ENCODE assay signal across 27 cellular contexts in the genomic region with DNA sequence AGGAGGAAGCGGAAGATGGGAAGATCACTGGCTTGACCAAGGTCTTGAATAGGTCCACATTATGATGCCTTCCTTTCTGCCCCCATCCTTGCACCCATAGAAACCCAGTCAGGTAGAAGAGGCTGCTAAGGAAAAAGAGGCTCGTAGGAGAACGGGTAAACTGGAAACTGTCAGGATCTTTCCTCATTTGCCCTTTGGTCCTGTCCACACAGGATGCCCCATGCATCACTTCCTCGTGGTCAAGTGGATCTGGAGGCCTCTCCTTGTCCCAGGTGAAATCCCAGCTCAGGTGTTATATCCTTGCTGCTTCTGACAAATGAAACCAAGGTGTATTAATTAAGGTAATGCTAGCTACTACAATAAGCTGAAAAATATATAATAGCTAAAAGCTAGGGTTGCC. TPM values are rescaled to one million over a fixed set of nuclear protein-coding genes. Genes with fewer than 3 reads are reported as not detected.
A peak's percentile ranks its signal among the peaks of the same experiment; 100 is the strongest.
DNase-seq lines count a peak whose midpoint lies in the region; ATAC-seq, FAIRE-seq and TF ChIP-seq lines count a peak whose summit lies in the region.
"Had no signal": no experiment of that assay in that cellular context is flagged by ENCODE, and none has a peak within 500 bp of the region (broad histone marks: within the 10 kb centered on the region; RNA-seq: fewer than 3 reads in every experiment).

No MANE protein-coding gene starts in this region.

- TF ChIP-seq POLR2A in HepG2 (IDR thresholded peaks at IDR 0.05; ENCODE audit: insufficient read depth in 1 of 2, low read depth in 2 of 2, low read length in 2 of 2), result no peak
- TF ChIP-seq POLR2A in right lobe of liver (IDR thresholded peaks at IDR 0.05), result no peak

- no peaks in the 10 kb centered on the region for H4K20me1 ChIP-seq in HepG2 (ENCODE audit: insufficient read depth, low read length)

- TF ChIP-seq RAD21 in liver (IDR thresholded peaks at IDR 0.05) (peak in 1 of 2 donors; percentile 32), HepG2 (CRISPR knock-in tag; IDR thresholded peaks at IDR 0.05) (no peak)

- in situ Hi-C loops in HepG2 (cut with HindIII; ENCODE audit: extremely low pct_ligation_motif_present, low pct_unique_long_range_greater_than_20kb), result no loop called here

- H3K27me3 ChIP-seq in liver (ENCODE audit: control insufficient read depth in 4 of 4, insufficient read depth in 4 of 4, low read length in 3 of 4) (no peaks in the 10 kb centered on the region), HepG2 (ENCODE audit: control insufficient read depth in 1 of 2, insufficient read depth in 2 of 2, low read length in 2 of 2) (peaks cover 2 to 20% of the 10 kb centered on the region in 2 experiments; a peak in 1 of 5 replicates), right lobe of liver (no peaks in the 10 kb centered on the region)

- H3K4me3 ChIP-seq in liver (ENCODE audit: low read depth in 1 of 3, low read length in 3 of 3) (no peak overlapping the region), HepG2 (replicated peaks in 1 of 3; ENCODE audit: insufficient read depth in 1 of 3, low read depth in 2 of 3, low read length in 3 of 3) (no peak overlapping the region), right lobe of liver (no peak overlapping the region)
- H3K4me3 ChIP-seq: A549; BLaER1 treated with 17β-estradiol and CSF1 and Interleukin-3, amounts not matched to agents 10 nM and 100 nM; GM23338 had no signal

- H3K27ac ChIP-seq in liver (ENCODE audit: low read depth in 1 of 2, low read length in 2 of 2) (no peak overlapping the region), HepG2 (ENCODE audit: extremely low read length, insufficient read depth, low read length) (no peak overlapping the region), right lobe of liver (no peak overlapping the region)
- H3K27ac ChIP-seq: A549; BLaER1 treated with 17β-estradiol and CSF1 and Interleukin-3, amounts not matched to agents 10 nM and 100 nM had no signal

- CTCF ChIA-PET in HepG2 (lab: Yijun Ruan, JAX; ENCODE audit: low intra/inter-chr PET ratio, low total read pairs), result no interaction called here

- no peak overlapping the region for H2AFZ ChIP-seq in HepG2 (ENCODE audit: low read length)

- WGBS in liver, result 43% methylated on average over 4 of the region's 4 CpGs
- 23% methylated on average over 4 of the region's 4 CpGs for WGBS in HepG2 (ENCODE audit: low lambda C conversion rate)
- 37% methylated on average over 4 of the region's 4 CpGs for WGBS in right lobe of liver (ENCODE audit: insufficient coverage, low coverage, low lambda C conversion rate, missing lambda C conversion rate)

- intact Hi-C loops in HepG2 (cut with micrococcal nuclease; ENCODE audit: unreplicated experiment) (no loop called here), right lobe of liver (cut with DNase I) (no loop called here), posterior vena cava (cut with DNase I) (no loop called here)

- H3K4me1 ChIP-seq in liver (ENCODE audit: control insufficient read depth in 4 of 4, insufficient read depth in 4 of 4, low read length in 3 of 4) (peaks cover 0 to 5% (median 3%) of the 10 kb centered on the region in 4 donors), HepG2 (ENCODE audit: insufficient read depth, low read length) (peaks cover 10% of the 10 kb centered on the region), right lobe of liver (peaks cover 0 to 3% (median 0%) of the 10 kb centered on the region in 4 donors)
- H3K4me1 ChIP-seq: A549; BE2C; BLaER1 treated with 17β-estradiol and CSF1 and Interleukin-3, amounts not matched to agents 10 nM and 100 nM had no signal

- H3K9ac ChIP-seq in liver (ENCODE audit: low read depth in 1 of 2, low read length in 2 of 2) (no peak overlapping the region), HepG2 (ENCODE audit: insufficient read depth, low read depth, low read length) (no peak overlapping the region)
- H3K9ac ChIP-seq: BLaER1 treated with 17β-estradiol and CSF1 and Interleukin-3, amounts not matched to agents 10 nM and 100 nM had no signal

- no peaks in the 10 kb centered on the region for H3K9me3 ChIP-seq in liver (ENCODE audit: control insufficient read depth in 4 of 4, low read length in 3 of 4)
- no peaks in the 10 kb centered on the region for H3K9me3 ChIP-seq in HepG2 (ENCODE audit: low read length)
- H3K9me3 ChIP-seq in right lobe of liver, result no peaks in the 10 kb centered on the region
- H3K9me3 ChIP-seq: A549; BE2C; BLaER1 treated with 17β-estradiol and CSF1 and Interleukin-3, amounts not matched to agents 10 nM and 100 nM had no signal

- no peaks in the 10 kb centered on the region for H3K36me3 ChIP-seq in liver (ENCODE audit: control insufficient read depth in 4 of 4, insufficient read depth in 3 of 4, low read depth in 1 of 4, low read length in 3 of 4)
- no peaks in the 10 kb centered on the region for H3K36me3 ChIP-seq in HepG2 (replicated peaks in 1 of 2; ENCODE audit: control insufficient read depth in 1 of 2, insufficient read depth in 2 of 2, low read length in 2 of 2)
- H3K36me3 ChIP-seq in right lobe of liver, result no peaks in the 10 kb centered on the region
- H3K36me3 ChIP-seq: BE2C; BLaER1 treated with 17β-estradiol and CSF1 and Interleukin-3, amounts not matched to agents 10 nM and 100 nM had no signal

- no peak for FAIRE-seq in HepG2 (lab: Jason Lieb, UNC)
- FAIRE-seq: A549, GM12891, GM19239 had no signal

- DNase-seq in HepG2 (ENCODE audit: low spot score) (no peak), right lobe of liver (no peak), posterior vena cava (ENCODE audit: low spot score) (peak; percentile 13), DMS79 treated with DMSO at 0.1 percent for 48 hours (lab: John Stamatoyannopoulos, UW) (no peak), NCI-H526 (lab: John Stamatoyannopoulos, UW) (no peak), NCI-H226 (no peak)
- DNase-seq: 8988T; ACHN; AML-193; BE2C; Calu3; CD4-positive, alpha-beta memory T cell; COR-L47; DMS79; GF-D8; H9; HFFc6 had no signal

- BruUV-seq in HepG2 (replicated peaks; lab: Mats Ljungman, UMichigan), result no TSS peak

- ATAC-seq in HepG2 (no peak), right lobe of liver (peak; percentile 71 to 96 (median 88))
- ATAC-seq: A549, GM23338, HCT116 had no signal

- POLR2A ChIA-PET in HepG2 (lab: Yijun Ruan, JAX), result no interaction called here

- no peak for TF ChIP-seq CTCF in liver (IDR thresholded peaks at IDR 0.05; ENCODE audit: low read depth, low read length, missing input control)
- TF ChIP-seq CTCF in HepG2 (CRISPR knock-in tag; IDR thresholded peaks at IDR 0.05), result no peak
- no peak for TF ChIP-seq CTCF in right lobe of liver (IDR thresholded peaks at IDR 0.05)

- no peak overlapping the region for H3K4me2 ChIP-seq in HepG2 (ENCODE audit: low read depth, low read length)
- H3K4me2 ChIP-seq: A549; BLaER1 treated with 17β-estradiol and CSF1 and Interleukin-3, amounts not matched to agents 10 nM and 100 nM; GM23338 had no signal

- H3K79me2 ChIP-seq in HepG2 (ENCODE audit: insufficient read depth, low read length), result no peaks in the 10 kb centered on the region

- TF ChIP-seq EP300 in HepG2 (IDR thresholded peaks at IDR 0.05; ENCODE audit: low read depth in 2 of 2, low read length in 2 of 2) (no peak), HepG2 (CRISPR knock-in tag; IDR thresholded peaks at IDR 0.05; ENCODE audit: borderline replicate concordance) (no peak)

TF ChIP-seq in liver, 16 proteins besides CTCF, POLR2A, EP300 and RAD21 (continues in another document):
- TF ChIP-seq SP1 (IDR thresholded peaks at IDR 0.05) (peak; percentile 55), HNF4A (conservative IDR thresholded peaks at IDR 0.05) (peak; percentile 95), RXRA (IDR thresholded peaks at IDR 0.05) (peak; percentile 52 to 56), FOXA2 (IDR thresholded peaks at IDR 0.05) (peak; percentile 20), NR2F2 (IDR thresholded peaks at IDR 0.05) (no peak)
- TF ChIP-seq, protein P1, sequence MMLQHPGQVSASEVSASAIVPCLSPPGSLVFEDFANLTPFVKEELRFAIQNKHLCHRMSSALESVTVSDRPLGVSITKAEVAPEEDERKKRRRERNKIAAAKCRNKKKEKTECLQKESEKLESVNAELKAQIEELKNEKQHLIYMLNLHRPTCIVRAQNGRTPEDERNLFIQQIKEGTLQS (IDR thresholded peaks at IDR 0.05), result peak; percentile 70

TF ChIP-seq in HepG2, 621 proteins besides CTCF, POLR2A, EP300 and RAD21 (continues in another document):
- TF ChIP-seq CREM (IDR thresholded peaks at IDR 0.05), result no peak
- TF ChIP-seq CREM (CRISPR knock-in tag; IDR thresholded peaks at IDR 0.05), result no peak
- no peak for TF ChIP-seq ZNF501 (CRISPR knock-in tag; IDR thresholded peaks at IDR 0.05)

RNA-seq across cellular contexts. Expression of a gene that starts 8.0 kb away (rescaled TPM):
- total RNA-seq in liver (100 to 1,000 TPM in 1 of 2 donors, 1 to 10 TPM in 1; 8.9 to 140 TPM), HepG2 (2016; rRNA removed; fragmentation: Illumina TruSeq; extraction: Trizol) (not detected in 2 replicates), right lobe of liver (100 to 1,000 TPM in 2 of 6 experiments, 10 to 100 TPM in 4; 13.1 to 205 (median 52.2) TPM), posterior vena cava (100 to 1,000 TPM; 188 to 208 TPM)
- polyA plus RNA-seq in liver (10 to 100 TPM; 18.7 to 50.4 TPM), HepG2 (2011; rRNA removed) (not detected in 2 replicates)
- total RNA-seq in HepG2 (2016; cell fraction: cytosol; rRNA removed; fragmentation: Illumina TruSeq; extraction: Trizol; ENCODE audit: low read depth), result not detected in 2 replicates
- not detected in 2 replicates for total RNA-seq in HepG2 (2016; cell fraction: insoluble cytoplasmic fraction; rRNA removed; fragmentation: Illumina TruSeq; extraction: Trizol)
- total RNA-seq in HepG2 (2016; cell fraction: membrane; rRNA removed; fragmentation: Illumina TruSeq; extraction: Trizol), result not detected in 2 replicates
- not detected in 2 replicates for total RNA-seq in HepG2 (2016; cell fraction: nucleus; rRNA removed; fragmentation: Illumina TruSeq; extraction: Trizol)
- polyA plus RNA-seq in HepG2 (2011; cell fraction: cytosol; rRNA removed), result not detected in 2 replicates
- not detected in 2 replicates for polyA plus RNA-seq in HepG2 (2011; cell fraction: nucleus; rRNA removed)
- polyA plus RNA-seq in HepG2 (2012), result not detected in 2 replicates
- not detected in 2 replicates for polyA plus RNA-seq in HepG2 (2016; cell fraction: cytosol; fragmentation: Illumina TruSeq; extraction: Trizol; ENCODE audit: low read depth)
- polyA plus RNA-seq in HepG2 (2016; cell fraction: insoluble cytoplasmic fraction; fragmentation: Illumina TruSeq; extraction: Trizol; ENCODE audit: low read depth), result not detected in 2 replicates
- not detected in 2 replicates for polyA plus RNA-seq in HepG2 (2016; cell fraction: membrane; fragmentation: Illumina TruSeq; extraction: Trizol; ENCODE audit: low read depth)
- polyA plus RNA-seq in HepG2 (2016; cell fraction: nucleus; fragmentation: Illumina TruSeq; extraction: Trizol; ENCODE audit: insufficient read depth, low read depth), result not detected in 2 replicates
- polyA minus RNA-seq in HepG2 (2011; rRNA and poly(A)+ RNA removed; ENCODE audit: low replicate concordance), result not detected in 2 replicates
- not detected in 2 replicates for polyA minus RNA-seq in HepG2 (2011; cell fraction: cytosol; rRNA and poly(A)+ RNA removed)
- polyA minus RNA-seq in HepG2 (2011; cell fraction: nucleus; rRNA and poly(A)+ RNA removed), result not detected in 2 replicates
- total RNA-seq: Calu3, Daoy, G401, H4, H9, HFFc6 had no signal
- polyA plus RNA-seq: A549 had no signal

Comparison
In these comparisons a context has a peak if more than half of its experiments do, and no peak if none do; other contexts are left out.
1. RNA of a gene that starts 8.0 kb away (total RNA-seq): 188 to 208 TPM in posterior vena cava, 8.9 to 140 TPM in liver and 13.1 to 205 TPM in right lobe of liver; not detected in HepG2; every median in the first group is over 4 times any median in the second.